12 cellular contexts compared by ENCODE assay signal in the genomic region with DNA sequence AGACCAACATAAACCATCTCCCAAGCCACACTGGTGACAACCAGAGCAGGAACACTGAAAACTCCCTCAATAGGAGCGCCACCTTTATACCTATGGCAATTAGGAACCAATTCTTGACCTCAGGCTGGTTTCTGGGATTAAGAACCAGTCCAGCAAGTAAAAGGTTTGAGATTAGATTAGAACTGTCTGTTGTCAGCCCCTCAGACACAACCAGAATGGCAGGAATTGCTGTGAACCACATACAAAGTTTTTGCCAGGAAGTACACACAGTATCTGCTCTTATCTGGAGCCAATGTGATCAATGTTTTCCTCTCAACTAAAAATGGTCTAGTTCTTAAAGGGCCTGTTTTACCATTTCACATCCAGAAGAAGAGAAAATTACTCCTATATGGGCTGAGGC. TPM values are rescaled to one million over a fixed set of nuclear protein-coding genes. Genes with fewer than 3 reads are reported as not detected.
DNase-seq lines count a peak whose midpoint lies in the region; ATAC-seq and TF ChIP-seq lines count a peak whose summit lies in the region.
"Had no signal": no experiment of that assay in that cellular context is flagged by ENCODE, and none has a peak within 500 bp of the region (broad histone marks: within the 10 kb centered on the region; RNA-seq: fewer than 3 reads in every experiment).

No MANE protein-coding gene starts in this region.

- intact Hi-C loops in ascending aorta (cut with DNase I) (no loop called here), right lobe of liver (cut with DNase I) (no loop called here)

- no peaks in the 10 kb centered on the region for H3K36me3 ChIP-seq in ascending aorta
- no peaks in the 10 kb centered on the region for H3K36me3 ChIP-seq in right lobe of liver
- no peaks in the 10 kb centered on the region for H3K36me3 ChIP-seq in skeletal muscle tissue (ENCODE audit: control insufficient read depth in 3 of 3, insufficient read depth in 3 of 3, low read length in 3 of 3)
- H3K36me3 ChIP-seq in Karpas-422 (ENCODE audit: insufficient read depth, low read length), result no peaks in the 10 kb centered on the region

- TF ChIP-seq CTCF in 22Rv1 (IDR thresholded peaks at IDR 0.05), result no peak
- TF ChIP-seq CTCF in ascending aorta (IDR thresholded peaks at IDR 0.05), result no peak
- TF ChIP-seq CTCF in right lobe of liver (IDR thresholded peaks at IDR 0.05), result no peak

- no peaks in the 10 kb centered on the region for H3K27me3 ChIP-seq in ascending aorta
- no peaks in the 10 kb centered on the region for H3K27me3 ChIP-seq in right lobe of liver
- H3K27me3 ChIP-seq in skeletal muscle tissue (ENCODE audit: control insufficient read depth in 3 of 3, insufficient read depth in 3 of 3, low read length in 3 of 3), result no peaks in the 10 kb centered on the region
- H3K27me3 ChIP-seq in Karpas-422 (ENCODE audit: low read length), result no peaks in the 10 kb centered on the region

- no peak overlapping the region for H3K4me2 ChIP-seq in Karpas-422 (ENCODE audit: low read depth, low read length, poor library complexity, severe bottlenecking)
- H3K4me2 ChIP-seq: GM23338 had no signal

- no peak overlapping the region for H2AFZ ChIP-seq in Karpas-422 (ENCODE audit: low read length)
- H2AFZ ChIP-seq: GM23338 had no signal

- H3K79me2 ChIP-seq in Karpas-422 (ENCODE audit: low read length), result no peaks in the 10 kb centered on the region

- ATAC-seq in right lobe of liver (peak; percentile 14 to 36 (median 31)), HG02678 (IDR thresholded peaks at IDR 0.05; ENCODE audit: unreplicated experiment) (no peak)
- no peak for ATAC-seq in activated T-cell treated with anti-CD3 and anti-CD28 coated beads, Interleukin-2, amount 50 U/mL, for 4 hours
- ATAC-seq: GM23338 had no signal

- H3K9me3 ChIP-seq in ascending aorta (no peaks in the 10 kb centered on the region), right lobe of liver (no peaks in the 10 kb centered on the region), skeletal muscle tissue (ENCODE audit: control insufficient read depth in 3 of 3, low read length in 3 of 3) (no peaks in the 10 kb centered on the region), Karpas-422 (ENCODE audit: low read length) (no peaks in the 10 kb centered on the region)

- peaks cover 7% of the 10 kb centered on the region for H3K27me3 Mint-ChIP-seq in activated T-cell treated with anti-CD3 and anti-CD28 coated beads, Interleukin-2, amount 50 U/mL, for 4 hours (ENCODE audit: low read depth)

- H3K4me3 Mint-ChIP-seq in activated T-cell treated with anti-CD3 and anti-CD28 coated beads, Interleukin-2, amount 50 U/mL, for 4 hours, result no peak overlapping the region
- H3K4me3 Mint-ChIP-seq: GM23338 had no signal

- no peaks in the 10 kb centered on the region for H3K4me1 Mint-ChIP-seq in activated T-cell treated with anti-CD3 and anti-CD28 coated beads, Interleukin-2, amount 50 U/mL, for 4 hours (ENCODE audit: low read depth)

- no peak overlapping the region for H3K4me3 ChIP-seq in ascending aorta
- H3K4me3 ChIP-seq in right lobe of liver, result no peak overlapping the region
- H3K4me3 ChIP-seq in skeletal muscle tissue (ENCODE audit: low read length in 3 of 3), result no peak overlapping the region
- no peak overlapping the region for H3K4me3 ChIP-seq in Karpas-422 (ENCODE audit: low read length)
- H3K4me3 ChIP-seq: GM23338 had no signal

- H3K27ac ChIP-seq in 22Rv1 (peak overlapping the region; percentile 55), ascending aorta (peak overlapping the region; percentile 82 to 92), right lobe of liver (peak overlapping the region; percentile 30 to 62 (median 60)), skeletal muscle tissue (ENCODE audit: low read depth, low read length) (peak overlapping the region; percentile 76), Karpas-422 (ENCODE audit: low read length) (no peak overlapping the region)

- H3K4me1 ChIP-seq in ascending aorta, result peaks cover 8 to 44% of the 10 kb centered on the region in 2 donors
- peaks cover 0 to 40% (median 16%) of the 10 kb centered on the region in 4 donors for H3K4me1 ChIP-seq in right lobe of liver
- H3K4me1 ChIP-seq in skeletal muscle tissue (ENCODE audit: control insufficient read depth in 3 of 3, insufficient read depth in 3 of 3, low read length in 3 of 3), result peaks cover 17 to 33% (median 27%) of the 10 kb centered on the region in 3 donors
- peaks cover 8% of the 10 kb centered on the region for H3K4me1 ChIP-seq in Karpas-422 (ENCODE audit: low read length)

- no peaks in the 10 kb centered on the region for H3K9me3 Mint-ChIP-seq in activated T-cell treated with anti-CD3 and anti-CD28 coated beads, Interleukin-2, amount 50 U/mL, for 4 hours
- H3K9me3 Mint-ChIP-seq: GM23338 had no signal

- no peaks in the 10 kb centered on the region for H3K9me2 ChIP-seq in Karpas-422 (replicated peaks; ENCODE audit: insufficient read depth, low read length)

- no peak for TF ChIP-seq POLR2A in right lobe of liver (IDR thresholded peaks at IDR 0.05)

- DNase-seq in ascending aorta (ENCODE audit: low spot score in 2 of 2), result no peak
- no peak for DNase-seq in right lobe of liver
- DNase-seq in LoVo (ENCODE audit: low spot score), result no peak
- no peak for DNase-seq in Karpas-422
- no peak for DNase-seq in activated T-cell treated with anti-CD3 and anti-CD28 coated beads, Interleukin-2, amount 50 U/mL, for 4 hours
- DNase-seq: activated CD8-positive, alpha-beta memory T cell treated with anti-CD3 and anti-CD28 coated beads, Interleukin-2, amount 50 U/mL, for 48 hours; effector CD4-positive, alpha-beta T cell; SIG-M5 had no signal

- H3K9ac ChIP-seq in skeletal muscle tissue (ENCODE audit: low read depth in 1 of 3, low read length in 3 of 3) (no peak overlapping the region), Karpas-422 (ENCODE audit: low read length) (no peak overlapping the region)

- H4K20me1 ChIP-seq in Karpas-422 (ENCODE audit: insufficient read depth, low read depth, low read length), result peaks cover 36% of the 10 kb centered on the region

- H3K36me3 Mint-ChIP-seq in activated T-cell treated with anti-CD3 and anti-CD28 coated beads, Interleukin-2, amount 50 U/mL, for 4 hours (ENCODE audit: insufficient read depth), result no peaks in the 10 kb centered on the region

- WGBS in right lobe of liver (ENCODE audit: insufficient coverage, low coverage, low lambda C conversion rate, missing lambda C conversion rate), result 100% methylated on average over 1 of the region's 1 CpG

RNA-seq across cellular contexts. Expression of a gene that starts 55.2 kb away (rescaled TPM):
- total RNA-seq in ascending aorta (58.1 TPM), right lobe of liver (10 to 100 TPM; 23.9 to 36.5 (median 29.5) TPM), skeletal muscle tissue (200 TPM)
- 24.2 TPM in 2 replicates for total RNA-seq in Karpas-422 (2014; rRNA removed; shearing (Covaris generic); ENCODE audit: low replicate concordance)
- 1 to 10 TPM; 5.6 to 6.9 (median 6.5) TPM for total RNA-seq in activated T-cell treated with anti-CD3 and anti-CD28 coated beads, Interleukin-2, amount 50 U/mL, for 4 hours

Comparison
In these comparisons a context has a peak if more than half of its experiments do, and no peak if none do; other contexts are left out.
1. ATAC-seq: peak in right lobe of liver (4 of 4); none in HG02678 (single experiment) and activated T-cell treated with anti-CD3 and anti-CD28 coated beads, Interleukin-2, amount 50 U/mL, for 4 hours (0 of 2).